11 cellular contexts compared by ENCODE assay signal in the genomic region with DNA sequence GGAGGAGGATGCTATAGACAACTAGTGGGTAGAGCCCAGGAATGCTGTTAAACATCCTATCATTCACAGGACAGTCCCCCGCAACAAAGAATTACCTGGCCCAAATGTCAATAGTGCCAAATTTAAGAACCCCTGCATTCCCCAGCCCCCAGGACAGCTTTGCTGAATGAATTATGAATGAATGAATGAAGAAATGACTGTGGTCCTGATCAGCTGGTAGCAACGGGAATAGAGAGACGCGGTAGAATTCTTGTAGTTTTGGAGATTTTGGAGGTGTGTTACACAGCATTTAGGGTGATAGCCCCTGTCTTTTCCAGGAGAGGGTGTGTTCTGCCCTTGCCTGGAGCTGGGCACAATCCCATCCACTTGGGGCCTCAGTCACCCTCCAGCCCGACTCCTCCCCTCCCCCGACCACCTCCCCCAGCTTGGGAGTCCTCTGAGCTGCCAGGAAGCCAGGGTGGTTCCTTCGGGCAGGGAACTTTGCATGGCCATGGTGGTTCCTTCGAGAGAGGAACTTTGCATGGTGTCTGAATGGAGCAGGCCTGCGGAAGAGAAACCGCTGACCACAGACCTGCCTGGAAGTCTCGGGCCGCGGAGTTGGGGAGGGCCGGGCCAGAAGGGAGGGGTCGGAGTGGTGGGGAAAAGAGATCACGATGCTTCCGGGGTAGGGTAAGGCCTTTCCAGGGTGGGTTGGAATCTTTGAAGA. TPM values are rescaled to one million over a fixed set of nuclear protein-coding genes. Genes with fewer than 3 reads are reported as not detected.
DNase-seq lines count a peak whose midpoint lies in the region; ATAC-seq and TF ChIP-seq lines count a peak whose summit lies in the region.
"Had no signal": no experiment of that assay in that cellular context is flagged by ENCODE, and none has a peak within 500 bp of the region (broad histone marks: within the 10 kb centered on the region; RNA-seq: fewer than 3 reads in every experiment).

No MANE protein-coding gene starts in this region.

- no peak for ATAC-seq in HG03354 (IDR thresholded peaks at IDR 0.05; ENCODE audit: poor library complexity, severe bottlenecking, unreplicated experiment)

- H3K79me2 ChIP-seq in OCI-LY3 (ENCODE audit: low read length) = peaks cover 45% of the 10 kb centered on the region

- H3K4me3 Mint-ChIP-seq in neural crest cell = no peak overlapping the region

- peaks cover 14% of the 10 kb centered on the region for H3K4me1 Mint-ChIP-seq in neural crest cell

- peak overlapping the region; percentile 91 for H3K27ac ChIP-seq in OCI-LY3 (ENCODE audit: low read length)
- H3K27ac ChIP-seq: GM23248, KMS-11 had no signal

- peaks cover 26% of the 10 kb centered on the region for H3K36me3 ChIP-seq in OCI-LY3 (replicated peaks; ENCODE audit: low read depth, low read length)

- no peak; the same call in none of the 2 replicates for TF ChIP-seq CTCF in OCI-LY3 (IDR thresholded peaks at IDR 0.05; ENCODE audit: low read depth, low read length)
- TF ChIP-seq CTCF in neural crest cell (conservative IDR thresholded peaks at IDR 0.05) = peak; percentile 1

- H3K27me3 Mint-ChIP-seq in neural crest cell (ENCODE audit: low read depth) = peaks cover 91% of the 10 kb centered on the region

- H3K36me3 Mint-ChIP-seq in neural crest cell (ENCODE audit: low read depth) = peaks cover 4% of the 10 kb centered on the region

- H3K4me1 ChIP-seq in OCI-LY3 (ENCODE audit: low read length) = peaks cover 37% of the 10 kb centered on the region

- H3K9me3 Mint-ChIP-seq in neural crest cell = peaks cover 4% of the 10 kb centered on the region

- no peaks in the 10 kb centered on the region for H3K27me3 ChIP-seq in OCI-LY3 (ENCODE audit: low read depth, low read length)

- H3K27ac Mint-ChIP-seq in neural crest cell (ENCODE audit: unreplicated experiment) = no peak overlapping the region

- DNase-seq in GF-D8 (lab: John Stamatoyannopoulos, UW) (peak; percentile 71), head of caudate nucleus (peak in 32 of 42 donors; percentile 7 to 63 (median 43)), neural crest cell (ENCODE audit: low read depth, low spot score) (no peak), NCI-H1048 (lab: John Stamatoyannopoulos, UW) (no peak), DMS79 (lab: John Stamatoyannopoulos, UW) (no peak), NCI-H128 (lab: John Stamatoyannopoulos, UW; ENCODE audit: unreplicated experiment) (no peak)
- DNase-seq: GM23248 had no signal

- peak overlapping the region; percentile 94 for H3K4me3 ChIP-seq in OCI-LY3 (ENCODE audit: low read length)
- H3K4me3 ChIP-seq: GM23248 had no signal

- H3K4me2 ChIP-seq in OCI-LY3 (ENCODE audit: low read length) = peak overlapping the region; percentile 95
- H3K4me2 ChIP-seq: KMS-11 had no signal

- intact Hi-C loops in head of caudate nucleus (cut with DNase I) = no loop called here

- H3K9me3 ChIP-seq in OCI-LY3 (ENCODE audit: insufficient read depth, low read length) = no peaks in the 10 kb centered on the region

- H2AFZ ChIP-seq in OCI-LY3 (ENCODE audit: low read depth, low read length) = no peak overlapping the region
- H2AFZ ChIP-seq: GM23248 had no signal

- H3K9ac ChIP-seq in OCI-LY3 (ENCODE audit: low read length) = peak overlapping the region; percentile 100
- H3K9ac ChIP-seq: GM23248, KMS-11 had no signal

- H4K20me1 ChIP-seq in OCI-LY3 (ENCODE audit: insufficient read depth, low read length) = peaks cover 20% of the 10 kb centered on the region

RNA-seq across cellular contexts. Expression of a gene that starts 1.0 kb away (rescaled TPM):
- total RNA-seq in neural crest cell = not detected in 2 replicates
- total RNA-seq: GM23248 had no signal

RNA-seq across cellular contexts. Expression of a gene that starts 40.8 kb away (rescaled TPM):
- total RNA-seq in neural crest cell = 0.14 and 0.26 TPM in 2 replicates
- total RNA-seq: GM23248; T-helper 1 cell treated with Interleukin-12 subunit alpha and Interleukin-12 subunit beta and Interleukin-4 antibody, amounts not matched to agents 30 ng/mL and 1 ng/mL, for 36 hours had no signal

RNA-seq across cellular contexts. Expression of a gene that starts 58.5 kb away (rescaled TPM):
- 76.7 and 76.8 TPM in 2 replicates for total RNA-seq in neural crest cell

Comparison
In these comparisons a context has a peak if more than half of its experiments do, and no peak if none do; other contexts are left out.
1. DNase-seq: peak in GF-D8 (single experiment) and head of caudate nucleus (32 of 42); none in neural crest cell (single experiment), NCI-H1048 (single experiment), DMS79 (single experiment) and NCI-H128 (single experiment).